In genomic region chrX:23187819-23188218, GRCh38 we compare ENCODE assay signal across 39 cellular contexts.
"Had no signal": no experiment of that assay in that cellular context is flagged by ENCODE, and none has a peak within 500 bp of the region (broad histone marks: within the 10 kb centered on the region; RNA-seq: fewer than 3 reads in every experiment).

No MANE protein-coding gene starts in this region.

- H3K9me3 Mint-ChIP-seq: activated naive CD4-positive, alpha-beta T cell treated with anti-CD3 and anti-CD28 coated beads for 36 hours; activated naive CD4-positive, alpha-beta T cell treated with anti-CD3 and anti-CD28 coated beads, Interleukin-2, amount 10 ng/mL, durations not matched to agents 7 days and 5 days; activated naive CD4-positive, alpha-beta T cell treated with anti-CD3 and anti-CD28 coated beads, Interleukin-2, amount 50 U/mL, for 24 hours; activated naive CD4-positive, alpha-beta T cell treated with anti-CD3 and anti-CD28 coated beads, Interleukin-2, amount 50 U/mL, for 72 hours; activated naive CD8-positive, alpha-beta T cell treated with anti-CD3 and anti-CD28 coated beads for 36 hours; activated naive CD8-positive, alpha-beta T cell treated with anti-CD3 and anti-CD28 coated beads, Interleukin-2, amount 10 ng/mL, durations not matched to agents 7 days and 5 days; activated naive CD8-positive, alpha-beta T cell treated with anti-CD3 and anti-CD28 coated beads, Interleukin-2, amount 50 U/mL, for 24 hours; activated T-cell treated with anti-CD3 and anti-CD28 coated beads, Interleukin-2, amount 50 U/mL, for 24 hours; activated T-cell treated with anti-CD3 and anti-CD28 coated beads, Interleukin-2, amount 50 U/mL, for 4 hours; activated T-cell treated with anti-CD3 and anti-CD28 coated beads, Interleukin-2, amount 50 U/mL, for 72 hours; activated T-helper 1 cell treated with anti-CD3 and anti-CD28 coated beads, Interleukin-12 subunit alpha, Interleukin-12 subunit beta, Interleukin-2, Interleukin-4 antibody, amounts not matched to agents 30 ng/mL and 10 ng/mL and 1 ng/mL, durations not matched to agents 14 hours and 24 hours and 36 hours; activated T-helper 17 cell treated with anti-CD3 and anti-CD28 coated beads, Interleukin-2, amount 50 U/mL, for 72 hours; activated T-helper 2 cell treated with anti-CD3 and anti-CD28 coated beads, Interferon-gamma antibody, Interleukin-2, Interleukin-4, amounts not matched to agents 10 μg/mL and 5 μg/mL and 100 μg/mL, durations not matched to agents 14 hours and 24 hours and 36 hours; brain; central memory CD8-positive, alpha-beta T cell had no signal

- H3K4me1 ChIP-seq: adrenal gland, ascending aorta, body of pancreas, breast epithelium had no signal

- FAIRE-seq: bronchial epithelial cell had no signal

- H3K27ac Mint-ChIP-seq: activated naive CD4-positive, alpha-beta T cell treated with anti-CD3 and anti-CD28 coated beads for 36 hours; activated naive CD4-positive, alpha-beta T cell treated with anti-CD3 and anti-CD28 coated beads, Interleukin-2, amount 10 ng/mL, durations not matched to agents 7 days and 5 days; activated naive CD4-positive, alpha-beta T cell treated with anti-CD3 and anti-CD28 coated beads, Interleukin-2, amount 50 U/mL, for 24 hours; activated naive CD4-positive, alpha-beta T cell treated with anti-CD3 and anti-CD28 coated beads, Interleukin-2, amount 50 U/mL, for 72 hours; activated naive CD8-positive, alpha-beta T cell; activated naive CD8-positive, alpha-beta T cell treated with anti-CD3 and anti-CD28 coated beads for 36 hours; activated naive CD8-positive, alpha-beta T cell treated with anti-CD3 and anti-CD28 coated beads, Interleukin-2, amount 10 ng/mL, durations not matched to agents 7 days and 5 days; activated naive CD8-positive, alpha-beta T cell treated with anti-CD3 and anti-CD28 coated beads, Interleukin-2, amount 50 U/mL, for 24 hours; activated T-cell treated with anti-CD3 and anti-CD28 coated beads, Interleukin-2, amount 50 U/mL, for 24 hours; activated T-cell treated with anti-CD3 and anti-CD28 coated beads, Interleukin-2, amount 50 U/mL, for 72 hours; activated T-helper 1 cell treated with anti-CD3 and anti-CD28 coated beads, Interleukin-12 subunit alpha, Interleukin-12 subunit beta, Interleukin-2, Interleukin-4 antibody, amounts not matched to agents 30 ng/mL and 10 ng/mL and 1 ng/mL, durations not matched to agents 14 hours and 24 hours and 36 hours; activated T-helper 17 cell treated with anti-CD3 and anti-CD28 coated beads, Interleukin-2, amount 50 U/mL, for 72 hours; activated T-helper 2 cell treated with anti-CD3 and anti-CD28 coated beads, Interferon-gamma antibody, Interleukin-2, Interleukin-4, amounts not matched to agents 10 μg/mL and 5 μg/mL and 100 μg/mL, durations not matched to agents 14 hours and 24 hours and 36 hours; brain had no signal

- H3K4me3 ChIP-seq: adrenal gland, ascending aorta, body of pancreas, breast epithelium, cardiac muscle cell had no signal

- H3K4me3 Mint-ChIP-seq: activated naive CD4-positive, alpha-beta T cell treated with anti-CD3 and anti-CD28 coated beads for 36 hours; activated naive CD4-positive, alpha-beta T cell treated with anti-CD3 and anti-CD28 coated beads, Interleukin-2, amount 10 ng/mL, durations not matched to agents 7 days and 5 days; activated naive CD4-positive, alpha-beta T cell treated with anti-CD3 and anti-CD28 coated beads, Interleukin-2, amount 50 U/mL, for 24 hours; activated naive CD8-positive, alpha-beta T cell; activated naive CD8-positive, alpha-beta T cell treated with anti-CD3 and anti-CD28 coated beads for 36 hours; activated naive CD8-positive, alpha-beta T cell treated with anti-CD3 and anti-CD28 coated beads, Interleukin-2, amount 10 ng/mL, durations not matched to agents 7 days and 5 days; activated naive CD8-positive, alpha-beta T cell treated with anti-CD3 and anti-CD28 coated beads, Interleukin-2, amount 50 U/mL, for 24 hours; activated T-cell treated with anti-CD3 and anti-CD28 coated beads, Interleukin-2, amount 50 U/mL, for 24 hours; activated T-cell treated with anti-CD3 and anti-CD28 coated beads, Interleukin-2, amount 50 U/mL, for 4 hours; activated T-cell treated with anti-CD3 and anti-CD28 coated beads, Interleukin-2, amount 50 U/mL, for 72 hours; activated T-helper 1 cell treated with anti-CD3 and anti-CD28 coated beads, Interleukin-12 subunit alpha, Interleukin-12 subunit beta, Interleukin-2, Interleukin-4 antibody, amounts not matched to agents 30 ng/mL and 10 ng/mL and 1 ng/mL, durations not matched to agents 14 hours and 24 hours and 36 hours; activated T-helper 17 cell treated with anti-CD3 and anti-CD28 coated beads, Interleukin-2, amount 50 U/mL, for 72 hours; brain; central memory CD8-positive, alpha-beta T cell had no signal

- H3K36me3 Mint-ChIP-seq: activated naive CD4-positive, alpha-beta T cell treated with anti-CD3 and anti-CD28 coated beads, Interleukin-2, amount 10 ng/mL, durations not matched to agents 7 days and 5 days; activated naive CD4-positive, alpha-beta T cell treated with anti-CD3 and anti-CD28 coated beads, Interleukin-2, amount 50 U/mL, for 24 hours; activated naive CD4-positive, alpha-beta T cell treated with anti-CD3 and anti-CD28 coated beads, Interleukin-2, amount 50 U/mL, for 72 hours; activated naive CD8-positive, alpha-beta T cell; activated naive CD8-positive, alpha-beta T cell treated with anti-CD3 and anti-CD28 coated beads for 36 hours; activated naive CD8-positive, alpha-beta T cell treated with anti-CD3 and anti-CD28 coated beads, Interleukin-2, amount 10 ng/mL, durations not matched to agents 7 days and 5 days; brain had no signal

- H3K27me3 Mint-ChIP-seq: activated naive CD4-positive, alpha-beta T cell treated with anti-CD3 and anti-CD28 coated beads, Interleukin-2, amount 10 ng/mL, durations not matched to agents 7 days and 5 days; activated naive CD4-positive, alpha-beta T cell treated with anti-CD3 and anti-CD28 coated beads, Interleukin-2, amount 50 U/mL, for 24 hours; activated naive CD8-positive, alpha-beta T cell; activated naive CD8-positive, alpha-beta T cell treated with anti-CD3 and anti-CD28 coated beads for 36 hours; activated naive CD8-positive, alpha-beta T cell treated with anti-CD3 and anti-CD28 coated beads, Interleukin-2, amount 10 ng/mL, durations not matched to agents 7 days and 5 days; activated naive CD8-positive, alpha-beta T cell treated with anti-CD3 and anti-CD28 coated beads, Interleukin-2, amount 50 U/mL, for 24 hours; activated T-helper 17 cell treated with anti-CD3 and anti-CD28 coated beads, Interleukin-2, amount 50 U/mL, for 72 hours; brain; central memory CD8-positive, alpha-beta T cell had no signal

- H3K36me3 ChIP-seq: adrenal gland, ascending aorta, brain microvascular endothelial cell, breast epithelium, cardiac muscle cell had no signal

- H3K9me3 ChIP-seq: adrenal gland, ascending aorta, body of pancreas, breast epithelium had no signal

- H3K27me3 ChIP-seq: adrenal gland, ascending aorta, body of pancreas, brain microvascular endothelial cell, cardiac muscle cell had no signal

- ATAC-seq: activated naive CD4-positive, alpha-beta T cell treated with anti-CD3 and anti-CD28 coated beads, Interleukin-2, amount 50 U/mL, for 72 hours; activated naive CD8-positive, alpha-beta T cell treated with anti-CD3 and anti-CD28 coated beads, Interleukin-2, amount 50 U/mL, for 24 hours; activated T-cell treated with anti-CD3 and anti-CD28 coated beads, Interleukin-2, amount 50 U/mL, for 4 hours; activated T-cell treated with anti-CD3 and anti-CD28 coated beads, Interleukin-2, amount 50 U/mL, for 72 hours; activated T-helper 17 cell treated with anti-CD3 and anti-CD28 coated beads, Interleukin-2, amount 50 U/mL, for 72 hours; body of pancreas had no signal

- H3K4me1 Mint-ChIP-seq: activated naive CD4-positive, alpha-beta T cell treated with anti-CD3 and anti-CD28 coated beads, Interleukin-2, amount 10 ng/mL, durations not matched to agents 7 days and 5 days; activated naive CD4-positive, alpha-beta T cell treated with anti-CD3 and anti-CD28 coated beads, Interleukin-2, amount 50 U/mL, for 24 hours; activated naive CD8-positive, alpha-beta T cell treated with anti-CD3 and anti-CD28 coated beads for 36 hours; activated naive CD8-positive, alpha-beta T cell treated with anti-CD3 and anti-CD28 coated beads, Interleukin-2, amount 10 ng/mL, durations not matched to agents 7 days and 5 days; activated naive CD8-positive, alpha-beta T cell treated with anti-CD3 and anti-CD28 coated beads, Interleukin-2, amount 50 U/mL, for 24 hours; activated T-helper 17 cell treated with anti-CD3 and anti-CD28 coated beads, Interleukin-2, amount 50 U/mL, for 72 hours; brain; central memory CD8-positive, alpha-beta T cell had no signal

- H3K27ac ChIP-seq: adrenal gland, ascending aorta, body of pancreas, brain microvascular endothelial cell, breast epithelium, cardiac muscle cell had no signal

- DNase-seq: activated effector memory CD4-positive, alpha-beta T cell treated with anti-CD3 and anti-CD28 coated beads, Interleukin-2, amount 50 U/mL, for 16 hours; activated effector memory CD4-positive, alpha-beta T cell treated with Interleukin-2 at 50 U/mL for 16 hours; activated gamma-delta T cell; activated gamma-delta T cell treated with Interleukin-2 at 50 U/mL for 16 hours; activated naive CD4-positive, alpha-beta T cell; activated naive CD4-positive, alpha-beta T cell treated with anti-CD3 and anti-CD28 coated beads for 36 hours; activated naive CD4-positive, alpha-beta T cell treated with anti-CD3 and anti-CD28 coated beads, Interleukin-2, amount 10 ng/mL, durations not matched to agents 7 days and 5 days; activated naive CD4-positive, alpha-beta T cell treated with anti-CD3 and anti-CD28 coated beads, Interleukin-2, amount 50 U/mL, for 16 hours; activated naive CD4-positive, alpha-beta T cell treated with Interleukin-2 at 50 U/mL for 16 hours; activated naive CD8-positive, alpha-beta T cell treated with anti-CD3 and anti-CD28 coated beads for 36 hours; activated naive CD8-positive, alpha-beta T cell treated with anti-CD3 and anti-CD28 coated beads, Interleukin-2, amount 10 ng/mL, durations not matched to agents 7 days and 5 days; activated naive CD8-positive, alpha-beta T cell treated with anti-CD3 and anti-CD28 coated beads, Interleukin-2, amount 50 U/mL, for 24 hours; activated T-cell treated with anti-CD3 and anti-CD28 coated beads, Interleukin-2, amount 50 U/mL, for 1 hour; activated T-cell treated with anti-CD3 and anti-CD28 coated beads, Interleukin-2, amount 50 U/mL, for 24 hours; activated T-cell treated with anti-CD3 and anti-CD28 coated beads, Interleukin-2, amount 50 U/mL, for 4 hours; activated T-cell treated with anti-CD3 and anti-CD28 coated beads, Interleukin-2, amount 50 U/mL, for 48 hours; activated T-cell treated with anti-CD3 and anti-CD28 coated beads, Interleukin-2, amount 50 U/mL, for 72 hours; adrenal gland; amniotic stem cell; amygdala; anterior cingulate cortex; aorta; body of pancreas; brain microvascular endothelial cell; caudate nucleus; central memory CD4-positive, alpha-beta T cell; cerebellar nuclear complex had no signal
